In genomic region chr9:105154723-105155191, GRCh38 we compare ENCODE assay signal across 10 cellular contexts.
DNase-seq lines count a peak whose midpoint lies in the region; ATAC-seq and TF ChIP-seq lines count a peak whose summit lies in the region.
"Had no signal": no experiment of that assay in that cellular context is flagged by ENCODE, and none has a peak within 500 bp of the region (broad histone marks: within the 10 kb centered on the region; RNA-seq: fewer than 3 reads in every experiment).

No MANE protein-coding gene starts in this region.

- WGBS in mesenchymal stem cell, result 43% methylated on average over 1 of the region's 2 CpGs
- WGBS in esophagus muscularis mucosa, result 45% methylated on average over 2 of the region's 2 CpGs

- peaks cover 5% of the 10 kb centered on the region for H3K4me1 ChIP-seq in mesenchymal stem cell (ENCODE audit: control insufficient read depth, insufficient read depth, low read depth, low read length)
- peaks cover 0 to 32% (median 27%) of the 10 kb centered on the region in 4 donors for H3K4me1 ChIP-seq in esophagus muscularis mucosa

- H3K9me3 ChIP-seq in mesenchymal stem cell (ENCODE audit: control insufficient read depth, low read length), result no peaks in the 10 kb centered on the region
- H3K9me3 ChIP-seq in esophagus muscularis mucosa, result no peaks in the 10 kb centered on the region

- H3K27me3 ChIP-seq in mesenchymal stem cell (ENCODE audit: control insufficient read depth in 1 of 2, insufficient read depth in 1 of 2, low read length in 2 of 2), result no peaks in the 10 kb centered on the region
- no peaks in the 10 kb centered on the region for H3K27me3 ChIP-seq in esophagus muscularis mucosa

- no peak overlapping the region for H2BK5ac ChIP-seq in mesenchymal stem cell (ENCODE audit: low read depth, low read length, poor library complexity, severe bottlenecking)

- TF ChIP-seq EP300 in esophagus muscularis mucosa (IDR thresholded peaks at IDR 0.05), result no peak

- no peak for ATAC-seq in GM21576 (IDR thresholded peaks at IDR 0.05; ENCODE audit: unreplicated experiment)
- no peak for ATAC-seq in HG02588 (IDR thresholded peaks at IDR 0.05; ENCODE audit: unreplicated experiment)
- ATAC-seq in HG03025 (IDR thresholded peaks at IDR 0.05; ENCODE audit: low FRiP score, unreplicated experiment), result no peak

- no peak overlapping the region for H3K4me2 ChIP-seq in mesenchymal stem cell (ENCODE audit: low read length, poor library complexity, severe bottlenecking)

- no peak overlapping the region for H2BK120ac ChIP-seq in mesenchymal stem cell (ENCODE audit: low read depth, low read length)

- H3K4ac ChIP-seq in mesenchymal stem cell (ENCODE audit: low read depth in 1 of 2, low read length in 2 of 2), result no peak overlapping the region

- H2BK15ac ChIP-seq in mesenchymal stem cell (ENCODE audit: low read depth, poor library complexity, severe bottlenecking), result no peak overlapping the region

- H2BK12ac ChIP-seq in mesenchymal stem cell (ENCODE audit: low read length in 2 of 2), result peak overlapping the region in 1 of 2 experiments; percentile 47

- H3K36me3 ChIP-seq in mesenchymal stem cell (ENCODE audit: control insufficient read depth in 1 of 2, insufficient read depth in 2 of 2, low read depth in 1 of 2, low read length in 2 of 2), result no peaks in the 10 kb centered on the region
- H3K36me3 ChIP-seq in esophagus muscularis mucosa, result no peaks in the 10 kb centered on the region

- no peak overlapping the region for H3K27ac ChIP-seq in mesenchymal stem cell (ENCODE audit: low read length, poor library complexity, severe bottlenecking)
- no peak overlapping the region for H3K27ac ChIP-seq in esophagus muscularis mucosa (replicated peaks in 1 of 4)

- no peak overlapping the region for H3K23ac ChIP-seq in mesenchymal stem cell (ENCODE audit: low read length in 2 of 2)

- no peak overlapping the region for H3K9ac ChIP-seq in mesenchymal stem cell (ENCODE audit: low read length)

- no peak overlapping the region for H3K4me3 ChIP-seq in NB4 (ENCODE audit: low read depth, low read length)
- no peak overlapping the region for H3K4me3 ChIP-seq in mesenchymal stem cell (ENCODE audit: insufficient read depth in 1 of 2, low read depth in 1 of 2, low read length in 2 of 2)
- H3K4me3 ChIP-seq in esophagus muscularis mucosa, result no peak overlapping the region
- H3K4me3 ChIP-seq: skin epidermis had no signal

- peak; percentile 20 for DNase-seq in Daoy (ENCODE audit: low read depth)
- peak; percentile 45 for DNase-seq in NB4 (ENCODE audit: low read depth)
- DNase-seq in dermis blood vessel endothelial cell, result peak; percentile 7
- DNase-seq in mesenchymal stem cell, result peak; percentile 65
- no peak for DNase-seq in esophagus muscularis mucosa (ENCODE audit: extremely low spot score)
- DNase-seq: activated CD4-positive, alpha-beta memory T cell treated with anti-CD3 and anti-CD28 coated beads for 36 hours had no signal

- TF ChIP-seq CTCF in NB4 (IDR thresholded peaks at IDR 0.05; ENCODE audit: low read depth, low read length) (no peak), esophagus muscularis mucosa (IDR thresholded peaks at IDR 0.05) (no peak)

- no peaks in the 10 kb centered on the region for H3K79me1 ChIP-seq in mesenchymal stem cell (replicated peaks; ENCODE audit: low read length, poor library complexity, severe bottlenecking)

- no peak overlapping the region for H2AK5ac ChIP-seq in mesenchymal stem cell (ENCODE audit: low read length, severe bottlenecking)

- intact Hi-C loops in esophagus muscularis mucosa (cut with DNase I), result loop anchor here (5.0 kb wide), 3 partner anchors 92 to 287 kb away; no protein-coding TSS in a partner anchor

- TF ChIP-seq POLR2A in NB4 (IDR thresholded peaks at IDR 0.05; ENCODE audit: extremely low read depth, insufficient read length), result no peak
- no peak for TF ChIP-seq POLR2A in esophagus muscularis mucosa (IDR thresholded peaks at IDR 0.05; ENCODE audit: low read depth)

- no peak overlapping the region for H4K91ac ChIP-seq in mesenchymal stem cell (ENCODE audit: low read length)

- no peak overlapping the region for H4K8ac ChIP-seq in mesenchymal stem cell (ENCODE audit: low read length)

- peak overlapping the region; percentile 66 for H2AFZ ChIP-seq in mesenchymal stem cell (ENCODE audit: low read depth, low read length)

- H3K18ac ChIP-seq in mesenchymal stem cell (ENCODE audit: low read depth in 1 of 2, low read length in 2 of 2), result peak overlapping the region in 1 of 2 experiments; percentile 64

- no peak overlapping the region for H3K14ac ChIP-seq in mesenchymal stem cell (ENCODE audit: low read length in 2 of 2)
